ENCODE assay signal across 1 cellular context in genomic region chr1:55021965-55022546, GRCh38.
TF ChIP-seq lines count a peak whose summit lies in the region.

No MANE protein-coding gene starts in this region.

TF ChIP-seq in GM12878, 131 proteins besides CTCF, POLR2A, EP300 and RAD21:
- TF ChIP-seq, protein P1, sequence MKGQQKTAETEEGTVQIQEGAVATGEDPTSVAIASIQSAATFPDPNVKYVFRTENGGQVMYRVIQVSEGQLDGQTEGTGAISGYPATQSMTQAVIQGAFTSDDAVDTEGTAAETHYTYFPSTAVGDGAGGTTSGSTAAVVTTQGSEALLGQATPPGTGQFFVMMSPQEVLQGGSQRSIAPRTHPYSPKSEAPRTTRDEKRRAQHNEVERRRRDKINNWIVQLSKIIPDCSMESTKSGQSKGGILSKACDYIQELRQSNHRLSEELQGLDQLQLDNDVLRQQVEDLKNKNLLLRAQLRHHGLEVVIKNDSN (IDR thresholded peaks at IDR 0.05; ENCODE audit: borderline replicate concordance, extremely low read length, insufficient read depth, low read depth, low read length): no peak
- 0 out of 4 replicates have a peak, but pooled peaks of 1 of the 2 experiments have one; percentile 18 for TF ChIP-seq BHLHE40 (IDR thresholded peaks at IDR 0.05; ENCODE audit: borderline replicate concordance in 1 of 2, low read depth in 2 of 2, low read length in 1 of 2)
- peak; percentile 78 for TF ChIP-seq SMC3 (IDR thresholded peaks at IDR 0.05; ENCODE audit: borderline replicate concordance, low read length)
- no peak for TF ChIP-seq CEBPB (IDR thresholded peaks at IDR 0.05; ENCODE audit: borderline replicate concordance in 1 of 2, low read depth in 2 of 2, low read length in 2 of 2)
- TF ChIP-seq FOS (IDR thresholded peaks at IDR 0.05; ENCODE audit: borderline replicate concordance, extremely low read depth, insufficient read length): no peak
- 0 out of 2 replicates have a peak, but pooled peaks have one; percentile 51 for TF ChIP-seq SMARCA5 (IDR thresholded peaks at IDR 0.05)
- TF ChIP-seq TCF12 (IDR thresholded peaks at IDR 0.05; ENCODE audit: low read depth, low read length): 0 out of 2 replicates have a peak, but pooled peaks have one; percentile 16
